8 cellular contexts compared by ENCODE assay signal in genomic region chr1:93079685-93080141, GRCh38. TPM values are rescaled to one million over a fixed set of nuclear protein-coding genes. Genes with fewer than 3 reads are reported as not detected.
DNase-seq lines count a peak whose midpoint lies in the region; ATAC-seq, FAIRE-seq and TF ChIP-seq lines count a peak whose summit lies in the region.

No MANE protein-coding gene starts in this region.

- CTCF ChIA-PET in H1 (lab: Charles Lee; ENCODE audit: partially characterized antibody) = interaction anchor here (0.6 to 1.9 kb wide), 8 partner anchors 12 to 50 kb away, joined by 3 to 7 read pairs (median 4); no protein-coding TSS in a partner anchor

- FAIRE-seq in H1 (lab: Jason Lieb, UNC) = no peak

- TF ChIP-seq CTCF in DND-41 (IDR thresholded peaks at IDR 0.05; ENCODE audit: borderline replicate concordance, extremely low read depth, low read length, poor library complexity, severe bottlenecking) (peak; percentile 10), KMS-11 (conservative IDR thresholded peaks at IDR 0.05; ENCODE audit: low read depth, low read length) (no peak), H1 (IDR thresholded peaks at IDR 0.05; ENCODE audit: control extremely low read depth in 1 of 3, insufficient read depth in 1 of 3, low read depth in 1 of 3, low read length in 3 of 3) (no peak)

- peaks cover 43% of the 10 kb centered on the region for H4K20me1 ChIP-seq in DND-41 (ENCODE audit: insufficient read depth, low read length)
- H4K20me1 ChIP-seq in KMS-11 (ENCODE audit: insufficient read depth) = no peaks in the 10 kb centered on the region
- peaks cover 5 to 8% of the 10 kb centered on the region in 2 experiments for H4K20me1 ChIP-seq in H1 (replicated peaks in 1 of 2; ENCODE audit: control insufficient read depth in 1 of 2, insufficient read depth in 2 of 2, low read length in 2 of 2)

- H4K91ac ChIP-seq in H1 (replicated peaks; ENCODE audit: insufficient read length, low read length) = peak overlapping the region; percentile 93

- H3K18ac ChIP-seq in H1 (ENCODE audit: extremely low read depth, low read length) = peak overlapping the region; percentile 96
- peak overlapping the region; percentile 97 for H3K18ac ChIP-seq in mesendoderm (ENCODE audit: low read length)

- H4K8ac ChIP-seq in H1 (ENCODE audit: extremely low read depth, insufficient read depth, low read length) (peak overlapping the region; percentile 17; the same call in 1 of the 2 replicates), mesendoderm (ENCODE audit: low read depth, low read length) (no peak overlapping the region)

- no peak overlapping the region for H3K23ac ChIP-seq in H1 (ENCODE audit: insufficient read length)
- H3K23ac ChIP-seq in mesendoderm (ENCODE audit: low read length) = peak overlapping the region; percentile 99

- peak overlapping the region; percentile 98 for H3K27ac ChIP-seq in DND-41 (ENCODE audit: low read length)
- peak overlapping the region; percentile 64 for H3K27ac ChIP-seq in KMS-11
- H3K27ac ChIP-seq in H1 (ENCODE audit: low read depth, low read length) = peak overlapping the region; percentile 97
- H3K27ac ChIP-seq in mesendoderm (ENCODE audit: low read depth, low read length) = peak overlapping the region; percentile 95
- H3K27ac ChIP-seq in subcutaneous abdominal adipose tissue (ENCODE audit: low read depth, low read length) = peak overlapping the region; percentile 84

- no peak for TF ChIP-seq POLR2A in H1 (IDR thresholded peaks at IDR 0.05; ENCODE audit: control extremely low read depth in 1 of 2, low read depth in 2 of 2, low read length in 2 of 2)

- H2BK120ac ChIP-seq in H1 (replicated peaks; ENCODE audit: low read depth, low read length) = peak overlapping the region; percentile 83
- H2BK120ac ChIP-seq in mesendoderm (ENCODE audit: low read depth, low read length) = peak overlapping the region; percentile 19

- DNase-seq in DND-41 (peak; percentile 85), H1 (ENCODE audit: low read depth in 1 of 2, low spot score in 2 of 2) (peak in 1 of 2 experiments; percentile 59), mesendoderm (peak; percentile 58)
- DNase-seq in activated CD4-positive, alpha-beta T cell treated with anti-CD3 and anti-CD28 coated beads for 4 hours = peak; percentile 12 to 17

- peak; percentile 55 for ATAC-seq in DND-41 (ENCODE audit: insufficient read depth, low read depth)
- no peak for ATAC-seq in GM21786 (IDR thresholded peaks at IDR 0.05; ENCODE audit: unreplicated experiment)
- ATAC-seq in GM18867 (IDR thresholded peaks at IDR 0.05; ENCODE audit: unreplicated experiment) = no peak

- H3K9ac ChIP-seq in DND-41 (ENCODE audit: low read depth, low read length) (peak overlapping the region; percentile 91), KMS-11 (peak overlapping the region; percentile 79), H1 (replicated peaks in 1 of 4; ENCODE audit: extremely low read depth in 1 of 4, low read depth in 3 of 4, low read length in 3 of 4) (peak overlapping the region; percentile 97 to 100 (median 98)), mesendoderm (ENCODE audit: low read length) (peak overlapping the region; percentile 100), subcutaneous abdominal adipose tissue (ENCODE audit: low read length in 5 of 5) (peak overlapping the region; percentile 82 to 98 (median 90))

- no peak for TF ChIP-seq EP300 in H1 (IDR thresholded peaks at IDR 0.05; ENCODE audit: borderline replicate concordance in 1 of 2, low read depth in 2 of 2, low read length in 2 of 2)

- H2AFZ ChIP-seq in DND-41 (ENCODE audit: low read depth, low read length) (peak overlapping the region; percentile 80), KMS-11 (ENCODE audit: low read depth) (peak overlapping the region; percentile 89; the same call in 1 of the 2 replicates), H1 (ENCODE audit: low read length) (no peak overlapping the region)

- H3K36me3 ChIP-seq in DND-41 (ENCODE audit: insufficient read depth, low read length) = peaks cover 37% of the 10 kb centered on the region
- no peaks in the 10 kb centered on the region for H3K36me3 ChIP-seq in KMS-11 (ENCODE audit: insufficient read depth)
- peaks cover 0 to 29% (median 11%) of the 10 kb centered on the region in 4 experiments; a peak in 3 of 8 replicates for H3K36me3 ChIP-seq in H1 (ENCODE audit: control insufficient read depth in 2 of 4, insufficient read depth in 4 of 4, low read length in 3 of 4)
- H3K36me3 ChIP-seq in mesendoderm (ENCODE audit: control insufficient read depth, insufficient read depth, low read length) = no peaks in the 10 kb centered on the region
- no peaks in the 10 kb centered on the region for H3K36me3 ChIP-seq in subcutaneous abdominal adipose tissue (ENCODE audit: control insufficient read depth in 5 of 5, insufficient read depth in 5 of 5, low read length in 5 of 5)

- H3K79me2 ChIP-seq in DND-41 (ENCODE audit: insufficient read depth, low read length) = peaks cover 68% of the 10 kb centered on the region
- H3K79me2 ChIP-seq in KMS-11 (ENCODE audit: insufficient read depth, low read depth) = peaks cover 56% of the 10 kb centered on the region
- peaks cover 50 to 60% of the 10 kb centered on the region in 2 experiments for H3K79me2 ChIP-seq in H1 (ENCODE audit: control insufficient read depth in 1 of 2, insufficient read depth in 2 of 2, low read length in 2 of 2)
- peaks cover 49% of the 10 kb centered on the region for H3K79me2 ChIP-seq in mesendoderm (ENCODE audit: control insufficient read depth, insufficient read depth, low read length)

- H2BK15ac ChIP-seq in H1 (ENCODE audit: low read length) (peak overlapping the region; percentile 83; the same call in 1 of the 2 replicates), mesendoderm (replicated peaks; ENCODE audit: low read depth) (no peak overlapping the region)

- WGBS in H1 (ENCODE audit: extremely low coverage in 1 of 2, insufficient coverage in 1 of 2, insufficient read length in 1 of 2, insufficient replicate concordance in 2 of 2, low coverage in 1 of 2, low lambda C conversion rate in 2 of 2, missing lambda C conversion rate in 1 of 2), 2 experiments = 1% methylated on average over 13 of the region's 13 CpGs; no CpG with 5 or more reads in 1 of the 2 experiments
- no CpG with 5 or more reads among the region's 13 CpGs for WGBS in mesendoderm (ENCODE audit: extremely low coverage, insufficient coverage, low lambda C conversion rate)

- peak overlapping the region; percentile 92 for H4K5ac ChIP-seq in H1 (ENCODE audit: insufficient read length, low read depth, low read length)
- no peak overlapping the region for H4K5ac ChIP-seq in mesendoderm (ENCODE audit: low read length)

- peak overlapping the region; percentile 85; the same call in 1 of the 2 replicates for H2BK12ac ChIP-seq in H1 (ENCODE audit: low read depth, low read length)

- H3K14ac ChIP-seq in H1 (ENCODE audit: insufficient read length) = no peak overlapping the region

- no peaks in the 10 kb centered on the region for H3K79me1 ChIP-seq in H1 (ENCODE audit: low read depth, low read length)
- peaks cover 1% of the 10 kb centered on the region for H3K79me1 ChIP-seq in mesendoderm (ENCODE audit: low read length)

- H3K9me3 ChIP-seq in DND-41 (ENCODE audit: insufficient read depth, low read length, severe bottlenecking) (peaks cover 11% of the 10 kb centered on the region), H1 (ENCODE audit: insufficient read depth in 2 of 2, low read depth in 1 of 2, low read length in 1 of 2) (peaks cover 3 to 9% of the 10 kb centered on the region in 2 experiments; a peak in 2 of 4 replicates), subcutaneous abdominal adipose tissue (ENCODE audit: control insufficient read depth in 5 of 5, low read length in 5 of 5) (no peaks in the 10 kb centered on the region)

- H3K4me1 ChIP-seq in DND-41 (ENCODE audit: insufficient read depth, low read length) = peaks cover 47% of the 10 kb centered on the region
- H3K4me1 ChIP-seq in KMS-11 (ENCODE audit: low read depth, poor library complexity, severe bottlenecking) = peaks cover 41% of the 10 kb centered on the region
- H3K4me1 ChIP-seq in H1 (replicated peaks in 1 of 4; ENCODE audit: control insufficient read depth in 3 of 4, insufficient read depth in 4 of 4, low read length in 3 of 4) = no peaks in the 10 kb centered on the region; a peak in 2 of 7 replicates
- no peaks in the 10 kb centered on the region for H3K4me1 ChIP-seq in mesendoderm (ENCODE audit: control insufficient read depth, low read depth, low read length)
- peaks cover 0 to 36% (median 34%) of the 10 kb centered on the region in 5 donors for H3K4me1 ChIP-seq in subcutaneous abdominal adipose tissue (ENCODE audit: control insufficient read depth in 5 of 5, insufficient read depth in 5 of 5, low read length in 5 of 5)

- H3K23me2 ChIP-seq in H1 (ENCODE audit: low read depth, low read length) = peaks cover 4% of the 10 kb centered on the region; the same call in 1 of the 2 replicates

- H3K4me3 ChIP-seq in DND-41 (ENCODE audit: low read depth in 1 of 2, low read length in 2 of 2) (peak overlapping the region; percentile 78 to 80), KMS-11 (IDR thresholded peaks at IDR 0.05; ENCODE audit: insufficient read depth, low read depth, low read length) (peak overlapping the region; percentile 6), H1 (ENCODE audit: extremely low read depth in 1 of 4, insufficient read depth in 2 of 4, low read depth in 3 of 4, low read length in 4 of 4) (peak overlapping the region; percentile 82 to 100 (median 98)), mesendoderm (ENCODE audit: low read length) (peak overlapping the region; percentile 81), subcutaneous abdominal adipose tissue (ENCODE audit: low read depth in 1 of 5, low read length in 5 of 5) (peak overlapping the region; percentile 93 to 99 (median 99))

- peak overlapping the region; percentile 91 for H3K4ac ChIP-seq in H1 (replicated peaks; ENCODE audit: insufficient read length, low read depth, low read length)
- peak overlapping the region; percentile 98 for H3K4ac ChIP-seq in mesendoderm (ENCODE audit: low read depth, low read length)

- POLR2A ChIA-PET in H1 (lab: Charles Lee; ENCODE audit: partially characterized antibody) = interaction anchor here (0.6 to 4.1 kb wide), 41 partner anchors 10 to 412 kb away, joined by 3 to 65 read pairs (median 5); partner anchors contain the start of genes CCDC18, DIPK1A, DR1 and RPL5

- TF ChIP-seq RAD21 in H1 (IDR thresholded peaks at IDR 0.05 in 1 of 2, conservative IDR thresholded peaks at IDR 0.05 in 1 of 2; ENCODE audit: low read depth in 2 of 2, low read length in 2 of 2) = no peak

- H3K27me3 ChIP-seq in DND-41 (ENCODE audit: insufficient read depth, low read length, poor library complexity) (no peaks in the 10 kb centered on the region), KMS-11 (ENCODE audit: insufficient read depth, low read depth) (no peaks in the 10 kb centered on the region), H1 (replicated peaks in 1 of 4; ENCODE audit: control insufficient read depth in 3 of 4, extremely low read depth in 1 of 4, insufficient read depth in 3 of 4, low read length in 3 of 4) (no peaks in the 10 kb centered on the region), mesendoderm (ENCODE audit: insufficient read depth, low read length, poor library complexity) (no peaks in the 10 kb centered on the region), subcutaneous abdominal adipose tissue (ENCODE audit: control insufficient read depth in 5 of 5, insufficient read depth in 4 of 5, low read length in 5 of 5) (no peaks in the 10 kb centered on the region)

- no peak overlapping the region for H2BK20ac ChIP-seq in H1 (ENCODE audit: low read length)

- H2BK5ac ChIP-seq in H1 (ENCODE audit: low read depth, low read length) (peak overlapping the region; percentile 99), mesendoderm (ENCODE audit: low read length) (peak overlapping the region; percentile 99)

- peak overlapping the region; percentile 65 for H3K4me2 ChIP-seq in DND-41 (ENCODE audit: insufficient read depth, low read length)
- H3K4me2 ChIP-seq in KMS-11 = peak overlapping the region; percentile 98
- peak overlapping the region; percentile 46 to 78 for H3K4me2 ChIP-seq in H1 (ENCODE audit: insufficient read depth in 1 of 2, low read depth in 2 of 2, low read length in 2 of 2)
- H3K4me2 ChIP-seq in mesendoderm (ENCODE audit: low read length) = peak overlapping the region; percentile 15

- H3K56ac ChIP-seq in H1 (replicated peaks; ENCODE audit: insufficient read length, low read depth, low read length) = peak overlapping the region; percentile 90
- H3K56ac ChIP-seq in mesendoderm (ENCODE audit: low read length) = peak overlapping the region; percentile 100

- H2AK5ac ChIP-seq in H1 (ENCODE audit: low read depth, low read length) = peak overlapping the region; percentile 76
- peak overlapping the region; percentile 95 for H2AK5ac ChIP-seq in mesendoderm (ENCODE audit: low read length)

RNA-seq across cellular contexts. Expression of gene MTF2, which starts 0.6 kb away (rescaled TPM):
- total RNA-seq in H1 (2021; fragmentation: NEBNext Ultra II Directional; extraction: Animal tissue kit (Norgen Biotek cat#: 25700)) = 101 and 102 TPM in 2 replicates
- 32.9 and 72.1 TPM in 2 replicates for polyA plus RNA-seq in H1 (2011; rRNA removed)
- 72.5 TPM for polyA plus RNA-seq in H1 (2011; cell fraction: cytosol; rRNA removed)
- polyA plus RNA-seq in H1 (2011; cell fraction: nucleus; rRNA removed) = 62.3 TPM
- 73.4 to 112 TPM (median 81.3 TPM) in 4 replicates for polyA plus RNA-seq in H1 (2012, experiment 1 of 2)
- polyA plus RNA-seq in H1 (2012, experiment 2 of 2) = 4.2 TPM
- polyA plus RNA-seq in H1 (2013, experiment 1 of 2) = 82.2 TPM
- 83.1 TPM for polyA plus RNA-seq in H1 (2013, experiment 2 of 2)
- 139 and 186 TPM in 2 replicates for polyA minus RNA-seq in H1 (2011; rRNA and poly(A)+ RNA removed)
- 53.3 TPM for polyA minus RNA-seq in H1 (2011; cell fraction: cytosol; rRNA and poly(A)+ RNA removed)
- polyA minus RNA-seq in H1 (2011; cell fraction: nucleus; rRNA and poly(A)+ RNA removed) = 149 TPM
- polyA plus RNA-seq in mesendoderm (2013, experiment 1 of 2) = 78.0 TPM
- polyA plus RNA-seq in mesendoderm (2013, experiment 2 of 2) = 80.5 TPM

Comparison
In these comparisons a context has a peak if more than half of its experiments do, and no peak if none do; other contexts are left out.
1. H3K4me2 ChIP-seq: peak in every context shown above with its lines; median percentile 98 in KMS-11; 65 in DND-41; 62 in H1; 15 in mesendoderm.
2. H3K4me3 ChIP-seq: peak in every context shown above with its lines; median percentile 99 in subcutaneous abdominal adipose tissue; 98 in H1; 81 in mesendoderm; 79 in DND-41; 6 in KMS-11.